ENCODE assay signal across 14 cellular contexts in the genomic region with DNA sequence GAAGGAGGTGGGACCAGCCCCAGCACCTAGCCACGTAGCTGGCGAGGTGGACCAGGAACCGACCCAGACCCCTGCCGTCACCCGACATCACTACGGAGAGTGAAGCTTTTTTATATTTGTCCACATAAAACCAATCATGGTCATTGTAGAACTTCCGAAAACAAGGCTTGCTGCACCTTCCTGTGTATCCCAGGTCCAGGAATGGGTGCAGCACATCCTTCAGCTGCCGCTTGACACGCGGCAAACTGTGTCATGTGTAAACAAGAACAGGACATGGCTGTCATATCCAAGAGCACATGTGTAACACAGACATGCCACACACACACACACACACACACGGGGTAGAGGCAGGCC. TPM values are rescaled to one million over a fixed set of nuclear protein-coding genes. Genes with fewer than 3 reads are reported as not detected.
DNase-seq lines count a peak whose midpoint lies in the region; TF ChIP-seq lines count a peak whose summit lies in the region.
"Had no signal": no experiment of that assay in that cellular context is flagged by ENCODE, and none has a peak within 500 bp of the region (broad histone marks: within the 10 kb centered on the region; RNA-seq: fewer than 3 reads in every experiment).

No MANE protein-coding gene starts in this region.

- no peak overlapping the region for H2AFZ ChIP-seq in neuronal stem cell (ENCODE audit: low read length)

- no peaks in the 10 kb centered on the region for H3K9me3 Mint-ChIP-seq in activated CD4-positive, alpha-beta memory T cell treated with anti-CD3 and anti-CD28 coated beads for 36 hours
- H3K9me3 Mint-ChIP-seq: activated B cell treated with CpG ODN at 0.5 μM for 24 hours; activated T-cell treated with anti-CD3 and anti-CD28 coated beads, Interleukin-2, amount 50 U/mL, for 4 hours had no signal

- H3K9ac ChIP-seq in NT2/D1 (ENCODE audit: insufficient read length, low read depth) (peak overlapping the region; percentile 1), neuronal stem cell (ENCODE audit: low read depth, low read length, poor library complexity) (no peak overlapping the region)

- no peak overlapping the region for H2BK5ac ChIP-seq in neuronal stem cell (ENCODE audit: low read length)

- H3K4ac ChIP-seq in neuronal stem cell (ENCODE audit: low read length), result no peak overlapping the region

- peaks cover 22% of the 10 kb centered on the region for H3K27me3 Mint-ChIP-seq in activated CD4-positive, alpha-beta memory T cell treated with anti-CD3 and anti-CD28 coated beads for 36 hours

- no peaks in the 10 kb centered on the region for H3K9me3 ChIP-seq in NT2/D1 (ENCODE audit: insufficient read depth, low read length)
- H3K9me3 ChIP-seq in neuronal stem cell (replicated peaks in 1 of 2; ENCODE audit: control insufficient read depth in 2 of 2, insufficient read depth in 1 of 2, low read depth in 1 of 2, low read length in 2 of 2), result peaks cover 0 to 3% of the 10 kb centered on the region in 2 donors
- H3K9me3 ChIP-seq: sigmoid colon, thoracic aorta had no signal

- POLR2A ChIA-PET in activated CD4-positive, alpha-beta memory T cell treated with anti-CD3 and anti-CD28 coated beads for 36 hours (lab: Charles Lee), result no interaction called here

- TF ChIP-seq CTCF in coronary artery (IDR thresholded peaks at IDR 0.05), result no peak

- H3K27ac ChIP-seq in coronary artery (no peak overlapping the region), neuronal stem cell (replicated peaks; ENCODE audit: low read length) (no peak overlapping the region)
- H3K27ac ChIP-seq: sigmoid colon, thoracic aorta had no signal

- no peak overlapping the region for H3K4me2 ChIP-seq in neuronal stem cell (ENCODE audit: insufficient read depth, low read length, poor library complexity, severe bottlenecking)

- CTCF ChIA-PET in activated CD4-positive, alpha-beta memory T cell treated with anti-CD3 and anti-CD28 coated beads for 36 hours (lab: Charles Lee), result interaction anchor here (0.7 to 3.3 kb wide), 15 partner anchors 9 to 181 kb away, joined by 3 to 23 read pairs (median 4); no protein-coding TSS in a partner anchor

- intact Hi-C loops in activated CD4-positive, alpha-beta memory T cell treated with anti-CD3 and anti-CD28 coated beads for 36 hours (cut with micrococcal nuclease), result loop anchor here (2.0 kb wide), 1 partner anchor 75 kb away; no protein-coding TSS in a partner anchor

- no peak overlapping the region for H3K27ac Mint-ChIP-seq in activated CD4-positive, alpha-beta memory T cell treated with anti-CD3 and anti-CD28 coated beads for 36 hours
- H3K27ac Mint-ChIP-seq: activated B cell treated with CpG ODN at 0.5 μM for 24 hours had no signal

- H3K27me3 ChIP-seq in NT2/D1 (ENCODE audit: insufficient read depth, insufficient read length), result peaks cover 34% of the 10 kb centered on the region
- H3K27me3 ChIP-seq in neuronal stem cell (ENCODE audit: control insufficient read depth in 3 of 3, insufficient read depth in 3 of 3, low read depth in 1 of 3, low read length in 3 of 3), result peaks cover 12 to 34% (median 27%) of the 10 kb centered on the region in 3 experiments

- H3K79me1 ChIP-seq in neuronal stem cell (ENCODE audit: low read depth, low read length), result no peaks in the 10 kb centered on the region

- H3K4me3 Mint-ChIP-seq in activated CD4-positive, alpha-beta memory T cell treated with anti-CD3 and anti-CD28 coated beads for 36 hours, result no peak overlapping the region
- H3K4me3 Mint-ChIP-seq: activated T-cell treated with anti-CD3 and anti-CD28 coated beads, Interleukin-2, amount 50 U/mL, for 4 hours had no signal

- no peak overlapping the region for H3K4me3 ChIP-seq in NT2/D1 (ENCODE audit: insufficient read length, low read depth)
- H3K4me3 ChIP-seq in coronary artery, result peak overlapping the region; percentile 63
- H3K4me3 ChIP-seq in neuronal stem cell (ENCODE audit: low read length in 2 of 2), result no peak overlapping the region

- peaks cover 2% of the 10 kb centered on the region for H3K36me3 Mint-ChIP-seq in activated CD4-positive, alpha-beta memory T cell treated with anti-CD3 and anti-CD28 coated beads for 36 hours

- H3K14ac ChIP-seq in neuronal stem cell (ENCODE audit: low read length), result peak overlapping the region; percentile 56

- no peaks in the 10 kb centered on the region for H3K4me1 Mint-ChIP-seq in activated CD4-positive, alpha-beta memory T cell treated with anti-CD3 and anti-CD28 coated beads for 36 hours (ENCODE audit: low read depth)

- H4K91ac ChIP-seq in neuronal stem cell (ENCODE audit: low read depth, low read length, poor library complexity), result no peak overlapping the region

- H3K18ac ChIP-seq in neuronal stem cell (ENCODE audit: low read length), result peak overlapping the region; percentile 8

- H2AK5ac ChIP-seq in neuronal stem cell (ENCODE audit: low read depth, low read length), result peak overlapping the region; percentile 63

- H4K8ac ChIP-seq in neuronal stem cell (ENCODE audit: low read depth, low read length), result no peak overlapping the region

- no peak overlapping the region for H2BK12ac ChIP-seq in neuronal stem cell (ENCODE audit: low read length)

- H3K36me3 ChIP-seq in NT2/D1 (ENCODE audit: insufficient read depth, insufficient read length, low read length) (peaks cover 30% of the 10 kb centered on the region), neuronal stem cell (replicated peaks in 1 of 2; ENCODE audit: control insufficient read depth in 2 of 2, insufficient read depth in 2 of 2, low read length in 2 of 2) (peaks cover 14 to 19% of the 10 kb centered on the region in 2 donors)
- H3K36me3 ChIP-seq: sigmoid colon, thoracic aorta had no signal

- H3K23ac ChIP-seq in neuronal stem cell (ENCODE audit: low read depth, low read length, poor library complexity), result peak overlapping the region; percentile 94

- peak; percentile 62 for DNase-seq in DMS 273 (lab: John Stamatoyannopoulos, UW; ENCODE audit: unreplicated experiment)
- no peak for DNase-seq in DMS 273 treated with DMSO at 0.1 percent for 48 hours (lab: John Stamatoyannopoulos, UW)
- DNase-seq in NT2/D1 (ENCODE audit: low read depth, low spot score), result no peak
- DNase-seq in coronary artery (ENCODE audit: low spot score), result no peak
- no peak for DNase-seq in neuronal stem cell (ENCODE audit: low spot score)
- no peak for DNase-seq in activated CD4-positive, alpha-beta memory T cell treated with anti-CD3 and anti-CD28 coated beads for 36 hours
- no peak for DNase-seq in DMS153 (lab: John Stamatoyannopoulos, UW)
- no peak for DNase-seq in HuH-7 (ENCODE audit: low spot score)
- DNase-seq: SIG-M5 had no signal

- H2BK120ac ChIP-seq in neuronal stem cell (ENCODE audit: low read depth, low read length), result no peak overlapping the region

- no CpG with 5 or more reads among the region's 11 CpGs for WGBS in neuronal stem cell (ENCODE audit: extremely low coverage in 2 of 2, insufficient read length in 2 of 2, insufficient replicate concordance in 1 of 2), 2 donors

- no peak overlapping the region for H2BK15ac ChIP-seq in neuronal stem cell (ENCODE audit: low read length)

- H3K4me1 ChIP-seq in NT2/D1 (ENCODE audit: insufficient read depth, insufficient read length) (peaks cover 6% of the 10 kb centered on the region), neuronal stem cell (ENCODE audit: control insufficient read depth in 2 of 2, insufficient read depth in 1 of 2, low read depth in 1 of 2, low read length in 2 of 2) (peaks cover 0 to 11% of the 10 kb centered on the region in 2 donors)

RNA-seq across cellular contexts. Expression of a gene that starts 1.4 kb away (rescaled TPM):
- 8.2 TPM for polyA plus RNA-seq in neuronal stem cell (2013, experiment 1 of 2)
- polyA plus RNA-seq in neuronal stem cell (2013, experiment 2 of 2), result 7.2 TPM
- not detected for total RNA-seq in activated CD4-positive, alpha-beta memory T cell treated with anti-CD3 and anti-CD28 coated beads for 36 hours
- total RNA-seq: activated B cell treated with CpG ODN at 0.5 μM for 24 hours, esophagus mucosa, sigmoid colon, thoracic aorta had no signal

RNA-seq across cellular contexts. Expression of a gene that starts 5.2 kb away (rescaled TPM):
- not detected for polyA plus RNA-seq in neuronal stem cell (2013, experiment 1 of 2)
- not detected for polyA plus RNA-seq in neuronal stem cell (2013, experiment 2 of 2)
- not detected for total RNA-seq in activated CD4-positive, alpha-beta memory T cell treated with anti-CD3 and anti-CD28 coated beads for 36 hours

RNA-seq across cellular contexts. Expression of a gene that starts 9.0 kb away (rescaled TPM):
- polyA plus RNA-seq in neuronal stem cell (2013, experiment 1 of 2), result not detected
- polyA plus RNA-seq in neuronal stem cell (2013, experiment 2 of 2), result not detected
- total RNA-seq in activated CD4-positive, alpha-beta memory T cell treated with anti-CD3 and anti-CD28 coated beads for 36 hours, result not detected
- total RNA-seq: activated T-cell treated with anti-CD3 and anti-CD28 coated beads, Interleukin-2, amount 50 U/mL, for 4 hours had no signal

RNA-seq across cellular contexts. Expression of a gene that starts 15.9 kb away (rescaled TPM):
- polyA plus RNA-seq in neuronal stem cell (2013, experiment 1 of 2), result not detected
- not detected for polyA plus RNA-seq in neuronal stem cell (2013, experiment 2 of 2)
- not detected for total RNA-seq in activated CD4-positive, alpha-beta memory T cell treated with anti-CD3 and anti-CD28 coated beads for 36 hours
- total RNA-seq: activated B cell treated with CpG ODN at 0.5 μM for 24 hours; activated T-cell treated with anti-CD3 and anti-CD28 coated beads, Interleukin-2, amount 50 U/mL, for 4 hours; esophagus mucosa; sigmoid colon; thoracic aorta had no signal
- polyA plus RNA-seq: sigmoid colon had no signal

RNA-seq across cellular contexts. Expression of a gene that starts 29.2 kb away (rescaled TPM):
- polyA plus RNA-seq in neuronal stem cell (2013, experiment 1 of 2), result 0.21 TPM
- polyA plus RNA-seq in neuronal stem cell (2013, experiment 2 of 2), result 0.32 TPM
- not detected for total RNA-seq in activated CD4-positive, alpha-beta memory T cell treated with anti-CD3 and anti-CD28 coated beads for 36 hours
- total RNA-seq: activated B cell treated with CpG ODN at 0.5 μM for 24 hours, esophagus mucosa, sigmoid colon, thoracic aorta had no signal
